Comparison of ENCODE assay signal across 15 cellular contexts in the genomic region with DNA sequence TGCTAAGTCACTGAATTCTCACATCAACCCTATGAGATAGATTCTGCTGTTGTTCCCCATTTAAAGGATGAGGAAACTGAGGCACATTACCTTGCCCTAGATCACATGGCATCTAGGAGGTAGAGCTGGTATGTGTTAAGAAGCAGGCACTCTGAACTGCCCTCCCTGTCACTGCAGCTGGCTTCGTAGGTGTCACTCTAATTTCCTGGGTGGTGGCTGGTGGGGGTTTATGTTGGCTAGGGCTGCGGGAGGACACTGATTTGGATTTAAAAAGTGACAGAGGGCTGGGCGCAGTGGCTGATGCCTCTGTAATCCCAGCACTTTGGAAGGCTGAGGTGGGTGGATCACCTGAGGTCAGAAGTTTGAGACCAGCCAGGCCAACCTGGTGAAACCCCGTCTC.
DNase-seq lines count a peak whose midpoint lies in the region; ATAC-seq and TF ChIP-seq lines count a peak whose summit lies in the region.
"Had no signal": no experiment of that assay in that cellular context is flagged by ENCODE, and none has a peak within 500 bp of the region (broad histone marks: within the 10 kb centered on the region; RNA-seq: fewer than 3 reads in every experiment).

No MANE protein-coding gene starts in this region.

- H3K36me3 Mint-ChIP-seq in activated T-helper 17 cell treated with anti-CD3 and anti-CD28 coated beads, Interleukin-2, amount 50 U/mL, for 72 hours (ENCODE audit: low read depth), result peaks cover 10% of the 10 kb centered on the region

- H3K9me3 ChIP-seq in RWPE2 (ENCODE audit: severe bottlenecking), result no peaks in the 10 kb centered on the region
- no peaks in the 10 kb centered on the region for H3K9me3 ChIP-seq in esophagus muscularis mucosa
- no peaks in the 10 kb centered on the region for H3K9me3 ChIP-seq in gastrocnemius medialis
- no peaks in the 10 kb centered on the region for H3K9me3 ChIP-seq in colonic mucosa

- TF ChIP-seq CTCF in RWPE2 (IDR thresholded peaks at IDR 0.05; ENCODE audit: poor library complexity, severe bottlenecking) (no peak), esophagus muscularis mucosa (IDR thresholded peaks at IDR 0.05) (no peak), gastrocnemius medialis (IDR thresholded peaks at IDR 0.05 in 4 of 5, conservative IDR thresholded peaks at IDR 0.05 in 1 of 5) (no peak), colonic mucosa (IDR thresholded peaks at IDR 0.05) (no peak)

- H3K27ac ChIP-seq in RWPE2 (ENCODE audit: poor library complexity, severe bottlenecking) (peak overlapping the region; percentile 98), esophagus muscularis mucosa (replicated peaks in 1 of 4) (peak overlapping the region; percentile 71 to 93 (median 88)), gastrocnemius medialis (peak overlapping the region; percentile 92 to 95 (median 94)), colonic mucosa (no peak overlapping the region)

- ATAC-seq in RWPE2 (ENCODE audit: low read depth), result no peak
- ATAC-seq in activated T-helper 17 cell treated with anti-CD3 and anti-CD28 coated beads, Interleukin-2, amount 50 U/mL, for 72 hours (replicated peaks), result no peak
- no peak for ATAC-seq in gastrocnemius medialis
- no peak for ATAC-seq in GM18873 (IDR thresholded peaks at IDR 0.05; ENCODE audit: low FRiP score, unreplicated experiment)
- ATAC-seq: K562, PC-3 had no signal

- no peak overlapping the region for H3K4me3 Mint-ChIP-seq in activated T-helper 17 cell treated with anti-CD3 and anti-CD28 coated beads, Interleukin-2, amount 50 U/mL, for 72 hours

- intact Hi-C loops in esophagus muscularis mucosa (cut with DNase I), result loop anchor here (5.0 kb wide), 1 partner anchor 32 kb away; no protein-coding TSS in a partner anchor
- intact Hi-C loops in gastrocnemius medialis (cut with DNase I; ENCODE audit: low total_unique reads), result loop anchor here (10.0 kb wide), 1 partner anchor 220 kb away; no protein-coding TSS in a partner anchor
- intact Hi-C loops in colonic mucosa (cut with DNase I), result no loop called here

- no peaks in the 10 kb centered on the region for H3K4me1 Mint-ChIP-seq in activated T-helper 17 cell treated with anti-CD3 and anti-CD28 coated beads, Interleukin-2, amount 50 U/mL, for 72 hours

- no peak for TF ChIP-seq POLR2A in esophagus muscularis mucosa (IDR thresholded peaks at IDR 0.05; ENCODE audit: low read depth)
- no peak for TF ChIP-seq POLR2A in gastrocnemius medialis (IDR thresholded peaks at IDR 0.05)

- in situ Hi-C loops in gastrocnemius medialis (cut with MboI; ENCODE audit: low sequenced_read_pairs in 4 of 4), result no loop called here

- no peaks in the 10 kb centered on the region for H3K36me3 ChIP-seq in RWPE2 (ENCODE audit: low read depth)
- H3K36me3 ChIP-seq in esophagus muscularis mucosa, result peaks cover 4 to 14% (median 5%) of the 10 kb centered on the region in 4 donors
- H3K36me3 ChIP-seq in gastrocnemius medialis, result no peaks in the 10 kb centered on the region
- no peaks in the 10 kb centered on the region for H3K36me3 ChIP-seq in colonic mucosa

- no peaks in the 10 kb centered on the region for H3K9me3 Mint-ChIP-seq in activated T-helper 17 cell treated with anti-CD3 and anti-CD28 coated beads, Interleukin-2, amount 50 U/mL, for 72 hours

- no peaks in the 10 kb centered on the region for H3K27me3 Mint-ChIP-seq in activated T-helper 17 cell treated with anti-CD3 and anti-CD28 coated beads, Interleukin-2, amount 50 U/mL, for 72 hours

- 85% methylated on average over 4 of the region's 4 CpGs for WGBS in esophagus muscularis mucosa

- peak overlapping the region; percentile 24 for H3K27ac Mint-ChIP-seq in activated T-helper 17 cell treated with anti-CD3 and anti-CD28 coated beads, Interleukin-2, amount 50 U/mL, for 72 hours

- no peak overlapping the region for H3K9ac ChIP-seq in colonic mucosa (ENCODE audit: low read depth in 2 of 2, low read length in 2 of 2)

- DNase-seq in RWPE2 (ENCODE audit: low spot score) (no peak), esophagus muscularis mucosa (ENCODE audit: extremely low spot score) (no peak), gastrocnemius medialis (no peak), NCI-H774 (lab: John Stamatoyannopoulos, UW) (no peak), colonic mucosa (no peak)
- DNase-seq: COR-L47, DMS153, EL, NCI-H146, NCI-H2081, NCI-H748 treated with DMSO at 0.1 percent for 48 hours, PC-3 had no signal

- no peak overlapping the region for H3K4me3 ChIP-seq in RWPE2 (ENCODE audit: severe bottlenecking)
- H3K4me3 ChIP-seq in esophagus muscularis mucosa, result no peak overlapping the region
- H3K4me3 ChIP-seq in gastrocnemius medialis, result no peak overlapping the region
- no peak overlapping the region for H3K4me3 ChIP-seq in colonic mucosa
- H3K4me3 ChIP-seq: K562 had no signal

- no peaks in the 10 kb centered on the region for H3K27me3 ChIP-seq in RWPE2 (ENCODE audit: insufficient read depth, poor library complexity, severe bottlenecking)
- no peaks in the 10 kb centered on the region for H3K27me3 ChIP-seq in esophagus muscularis mucosa
- no peaks in the 10 kb centered on the region for H3K27me3 ChIP-seq in gastrocnemius medialis
- H3K27me3 ChIP-seq in colonic mucosa, result no peaks in the 10 kb centered on the region

- TF ChIP-seq EP300 in esophagus muscularis mucosa (IDR thresholded peaks at IDR 0.05), result no peak

- H3K4me1 ChIP-seq in RWPE2 (ENCODE audit: insufficient read depth, poor library complexity, severe bottlenecking), result peaks cover 61% of the 10 kb centered on the region
- H3K4me1 ChIP-seq in esophagus muscularis mucosa, result peaks cover 74 to 100% (median 93%) of the 10 kb centered on the region in 4 donors
- peaks cover 73 to 76% of the 10 kb centered on the region in 2 donors for H3K4me1 ChIP-seq in gastrocnemius medialis
- no peaks in the 10 kb centered on the region for H3K4me1 ChIP-seq in colonic mucosa
